8 cellular contexts compared by ENCODE assay signal in the genomic region with DNA sequence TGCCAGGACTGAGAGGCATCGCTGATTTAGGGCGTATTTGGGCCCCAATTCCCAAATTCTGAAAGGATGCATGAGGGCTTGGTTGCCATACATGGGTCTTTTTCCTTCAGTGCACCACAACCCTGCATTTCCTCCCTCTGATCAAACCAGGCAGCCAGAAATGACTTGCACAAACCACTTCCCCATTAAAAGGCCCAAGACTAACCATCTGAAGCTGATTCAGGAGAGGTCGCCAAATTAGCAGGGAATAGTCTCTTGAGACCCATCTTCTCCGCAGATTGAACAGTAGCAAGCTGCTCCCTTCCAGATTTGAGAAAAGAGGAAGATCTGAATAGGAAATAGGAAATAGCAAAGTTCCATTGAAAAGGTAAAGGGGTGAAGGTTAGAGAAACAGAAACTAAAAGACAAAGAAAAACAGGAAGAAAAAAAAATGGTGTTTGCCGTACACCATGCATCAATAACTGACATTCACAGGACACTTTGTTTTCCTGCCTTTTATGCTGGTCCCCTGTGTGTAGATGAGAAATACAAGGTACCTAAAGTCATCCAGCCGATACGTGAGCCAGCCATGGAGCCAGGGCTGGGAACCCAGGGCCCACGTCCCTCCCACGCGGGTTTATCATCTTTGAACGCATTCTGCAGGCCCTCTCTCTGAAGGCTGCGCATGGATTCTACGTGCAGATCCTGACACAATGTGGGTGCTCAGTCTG.
DNase-seq lines count a peak whose midpoint lies in the region; ATAC-seq and TF ChIP-seq lines count a peak whose summit lies in the region.

No MANE protein-coding gene starts in this region.

- no peak for TF ChIP-seq CTCF in CD14-positive monocyte (IDR thresholded peaks at IDR 0.05)

- H3K4me3 Mint-ChIP-seq in CD14-positive monocyte, result peak overlapping the region; percentile 76 to 97
- H3K4me3 Mint-ChIP-seq in activated naive CD8-positive, alpha-beta T cell treated with anti-CD3 and anti-CD28 coated beads, Interleukin-2, amount 50 U/mL, for 24 hours, result peak overlapping the region; percentile 44
- peak overlapping the region; percentile 66 to 82 for H3K4me3 Mint-ChIP-seq in stimulated activated naive CD8-positive, alpha-beta T cell treated with anti-CD3 and anti-CD28 coated beads, Interleukin-15, amount 100 ng/mL, for 72 hours

- peak overlapping the region; percentile 85 to 97 (median 95) for H3K27ac Mint-ChIP-seq in CD14-positive monocyte
- H3K27ac Mint-ChIP-seq in activated naive CD8-positive, alpha-beta T cell treated with anti-CD3 and anti-CD28 coated beads, Interleukin-2, amount 50 U/mL, for 24 hours, result peak overlapping the region; percentile 26
- H3K27ac Mint-ChIP-seq in stimulated activated naive CD8-positive, alpha-beta T cell treated with anti-CD3 and anti-CD28 coated beads, Interleukin-15, amount 100 ng/mL, for 72 hours, result peak overlapping the region; percentile 10 to 96

- peaks cover 12% of the 10 kb centered on the region for H3K4me1 Mint-ChIP-seq in CD14-positive monocyte
- peaks cover 8% of the 10 kb centered on the region for H3K4me1 Mint-ChIP-seq in activated naive CD8-positive, alpha-beta T cell treated with anti-CD3 and anti-CD28 coated beads, Interleukin-2, amount 50 U/mL, for 24 hours
- H3K4me1 Mint-ChIP-seq in stimulated activated naive CD8-positive, alpha-beta T cell treated with anti-CD3 and anti-CD28 coated beads, Interleukin-15, amount 100 ng/mL, for 72 hours, result peaks cover 8% of the 10 kb centered on the region

- H3K27me3 Mint-ChIP-seq in CD14-positive monocyte (ENCODE audit: low read depth in 3 of 3), result peaks cover 0 to 2% (median 1%) of the 10 kb centered on the region in 3 donors
- H3K27me3 Mint-ChIP-seq in activated naive CD8-positive, alpha-beta T cell treated with anti-CD3 and anti-CD28 coated beads, Interleukin-2, amount 50 U/mL, for 24 hours, result peaks cover under 1% of the 10 kb centered on the region
- H3K27me3 Mint-ChIP-seq in stimulated activated naive CD8-positive, alpha-beta T cell treated with anti-CD3 and anti-CD28 coated beads, Interleukin-15, amount 100 ng/mL, for 72 hours, result no peaks in the 10 kb centered on the region

- peak; percentile 77 for ATAC-seq in GM19372 (IDR thresholded peaks at IDR 0.05; ENCODE audit: low read depth, unreplicated experiment)
- ATAC-seq in HG03460 (IDR thresholded peaks at IDR 0.05; ENCODE audit: unreplicated experiment), result peak; percentile 79
- peak; percentile 36 for ATAC-seq in activated naive CD8-positive, alpha-beta T cell treated with anti-CD3 and anti-CD28 coated beads, Interleukin-2, amount 50 U/mL, for 24 hours
- peak; percentile 84 for ATAC-seq in stimulated activated naive CD8-positive, alpha-beta T cell treated with anti-CD3 and anti-CD28 coated beads, Interleukin-15, amount 100 ng/mL, for 72 hours
- no peak for ATAC-seq in HG03439 (IDR thresholded peaks at IDR 0.05; ENCODE audit: unreplicated experiment)

- H3K9me3 Mint-ChIP-seq in CD14-positive monocyte, result peaks cover 0 to under 1% (median 0%) of the 10 kb centered on the region in 7 donors
- no peaks in the 10 kb centered on the region for H3K9me3 Mint-ChIP-seq in activated naive CD8-positive, alpha-beta T cell treated with anti-CD3 and anti-CD28 coated beads, Interleukin-2, amount 50 U/mL, for 24 hours
- H3K9me3 Mint-ChIP-seq in stimulated activated naive CD8-positive, alpha-beta T cell treated with anti-CD3 and anti-CD28 coated beads, Interleukin-15, amount 100 ng/mL, for 72 hours, result no peaks in the 10 kb centered on the region

- no peaks in the 10 kb centered on the region for H3K36me3 Mint-ChIP-seq in CD14-positive monocyte
- no peaks in the 10 kb centered on the region for H3K36me3 Mint-ChIP-seq in activated naive CD8-positive, alpha-beta T cell treated with anti-CD3 and anti-CD28 coated beads, Interleukin-2, amount 50 U/mL, for 24 hours (ENCODE audit: low read depth)

- DNase-seq in CD14-positive monocyte (ENCODE audit: low spot score) (peak; percentile 48), HuH-7.5 (ENCODE audit: low spot score) (no peak), T-helper 9 cell (no peak)
- DNase-seq in activated naive CD8-positive, alpha-beta T cell treated with anti-CD3 and anti-CD28 coated beads, Interleukin-2, amount 50 U/mL, for 24 hours, result no peak
- DNase-seq in stimulated activated naive CD8-positive, alpha-beta T cell treated with anti-CD3 and anti-CD28 coated beads, Interleukin-15, amount 100 ng/mL, for 72 hours, result no peak

- intact Hi-C loops in CD14-positive monocyte (cut with micrococcal nuclease), result no loop called here

Comparison
In these comparisons a context has a peak if more than half of its experiments do, and no peak if none do; other contexts are left out.
1. H3K27ac Mint-ChIP-seq: peak in every context shown above with its lines; median percentile 95 in CD14-positive monocyte; 53 in stimulated activated naive CD8-positive, alpha-beta T cell treated with anti-CD3 and anti-CD28 coated beads, Interleukin-15, amount 100 ng/mL, for 72 hours; 26 in activated naive CD8-positive, alpha-beta T cell treated with anti-CD3 and anti-CD28 coated beads, Interleukin-2, amount 50 U/mL, for 24 hours.